In the genomic region with DNA sequence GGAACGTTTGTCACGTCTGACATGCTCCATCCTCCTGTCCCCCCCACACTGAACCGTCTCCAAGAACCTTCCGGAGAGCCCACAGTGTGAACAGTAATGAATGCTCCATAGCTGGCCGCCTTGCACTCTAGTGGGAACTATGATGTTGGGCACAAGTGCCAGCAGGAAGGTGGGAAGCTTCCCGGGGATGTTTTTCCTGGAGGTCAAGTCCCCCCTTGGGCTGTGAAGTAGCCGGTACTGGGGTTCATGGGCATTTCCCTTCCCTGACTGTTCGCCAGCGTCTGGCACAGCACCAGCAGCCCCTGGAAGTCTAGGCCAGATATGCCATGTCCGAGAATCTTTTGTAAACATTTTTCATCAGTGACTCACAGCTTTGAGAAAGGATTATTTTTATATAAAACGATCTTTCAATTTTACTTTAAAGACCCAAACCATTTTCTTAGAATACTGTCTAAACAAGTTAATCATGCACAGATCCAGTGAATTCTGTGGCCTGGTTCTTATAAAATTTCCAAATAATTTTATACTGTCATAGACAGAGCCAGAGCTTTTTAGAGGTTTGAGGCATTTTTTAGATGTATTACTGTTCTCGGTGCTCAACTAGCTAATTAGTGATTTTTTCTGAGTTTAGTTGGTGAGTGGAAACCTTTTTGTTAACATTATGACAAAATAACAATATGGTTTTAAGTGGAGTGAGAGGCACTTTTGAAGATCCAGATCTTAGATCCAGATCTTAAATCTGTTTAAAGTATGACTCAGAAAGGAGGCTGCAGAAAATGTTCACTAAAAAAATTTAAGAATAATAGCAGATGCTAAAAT, we compare ENCODE assay signal across 1 cellular context.
TF ChIP-seq lines count a peak whose summit lies in the region.

No MANE protein-coding gene starts in this region.

TF ChIP-seq in WTC11, 78 proteins besides CTCF, POLR2A, EP300 and RAD21 (continued from another document):
- TF ChIP-seq, protein P1, sequence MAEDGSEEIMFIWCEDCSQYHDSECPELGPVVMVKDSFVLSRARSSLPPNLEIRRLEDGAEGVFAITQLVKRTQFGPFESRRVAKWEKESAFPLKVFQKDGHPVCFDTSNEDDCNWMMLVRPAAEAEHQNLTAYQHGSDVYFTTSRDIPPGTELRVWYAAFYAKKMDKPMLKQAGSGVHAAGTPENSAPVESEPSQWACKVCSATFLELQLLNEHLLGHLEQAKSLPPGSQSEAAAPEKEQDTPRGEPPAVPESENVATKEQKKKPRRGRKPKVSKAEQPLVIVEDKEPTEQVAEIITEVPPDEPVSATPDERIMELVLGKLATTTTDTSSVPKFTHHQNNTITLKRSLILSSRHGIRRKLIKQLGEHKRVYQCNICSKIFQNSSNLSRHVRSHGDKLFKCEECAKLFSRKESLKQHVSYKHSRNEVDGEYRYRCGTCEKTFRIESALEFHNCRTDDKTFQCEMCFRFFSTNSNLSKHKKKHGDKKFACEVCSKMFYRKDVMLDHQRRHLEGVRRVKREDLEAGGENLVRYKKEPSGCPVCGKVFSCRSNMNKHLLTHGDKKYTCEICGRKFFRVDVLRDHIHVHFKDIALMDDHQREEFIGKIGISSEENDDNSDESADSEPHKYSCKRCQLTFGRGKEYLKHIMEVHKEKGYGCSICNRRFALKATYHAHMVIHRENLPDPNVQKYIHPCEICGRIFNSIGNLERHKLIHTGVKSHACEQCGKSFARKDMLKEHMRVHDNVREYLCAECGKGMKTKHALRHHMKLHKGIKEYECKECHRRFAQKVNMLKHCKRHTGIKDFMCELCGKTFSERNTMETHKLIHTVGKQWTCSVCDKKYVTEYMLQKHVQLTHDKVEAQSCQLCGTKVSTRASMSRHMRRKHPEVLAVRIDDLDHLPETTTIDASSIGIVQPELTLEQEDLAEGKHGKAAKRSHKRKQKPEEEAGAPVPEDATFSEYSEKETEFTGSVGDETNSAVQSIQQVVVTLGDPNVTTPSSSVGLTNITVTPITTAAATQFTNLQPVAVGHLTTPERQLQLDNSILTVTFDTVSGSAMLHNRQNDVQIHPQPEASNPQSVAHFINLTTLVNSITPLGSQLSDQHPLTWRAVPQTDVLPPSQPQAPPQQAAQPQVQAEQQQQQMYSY (CRISPR knock-in tag; IDR thresholded peaks at IDR 0.05): no peak
- TF ChIP-seq ZBTB21 (CRISPR knock-in tag; IDR thresholded peaks at IDR 0.05; ENCODE audit: borderline replicate concordance) (no peak), NR3C1 (CRISPR knock-in tag; conservative IDR thresholded peaks at IDR 0.05; ENCODE audit: low read depth) (no peak)
- TF ChIP-seq, protein P2, sequence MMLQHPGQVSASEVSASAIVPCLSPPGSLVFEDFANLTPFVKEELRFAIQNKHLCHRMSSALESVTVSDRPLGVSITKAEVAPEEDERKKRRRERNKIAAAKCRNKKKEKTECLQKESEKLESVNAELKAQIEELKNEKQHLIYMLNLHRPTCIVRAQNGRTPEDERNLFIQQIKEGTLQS (CRISPR knock-in tag; conservative IDR thresholded peaks at IDR 0.05): no peak
- TF ChIP-seq, protein P3, sequence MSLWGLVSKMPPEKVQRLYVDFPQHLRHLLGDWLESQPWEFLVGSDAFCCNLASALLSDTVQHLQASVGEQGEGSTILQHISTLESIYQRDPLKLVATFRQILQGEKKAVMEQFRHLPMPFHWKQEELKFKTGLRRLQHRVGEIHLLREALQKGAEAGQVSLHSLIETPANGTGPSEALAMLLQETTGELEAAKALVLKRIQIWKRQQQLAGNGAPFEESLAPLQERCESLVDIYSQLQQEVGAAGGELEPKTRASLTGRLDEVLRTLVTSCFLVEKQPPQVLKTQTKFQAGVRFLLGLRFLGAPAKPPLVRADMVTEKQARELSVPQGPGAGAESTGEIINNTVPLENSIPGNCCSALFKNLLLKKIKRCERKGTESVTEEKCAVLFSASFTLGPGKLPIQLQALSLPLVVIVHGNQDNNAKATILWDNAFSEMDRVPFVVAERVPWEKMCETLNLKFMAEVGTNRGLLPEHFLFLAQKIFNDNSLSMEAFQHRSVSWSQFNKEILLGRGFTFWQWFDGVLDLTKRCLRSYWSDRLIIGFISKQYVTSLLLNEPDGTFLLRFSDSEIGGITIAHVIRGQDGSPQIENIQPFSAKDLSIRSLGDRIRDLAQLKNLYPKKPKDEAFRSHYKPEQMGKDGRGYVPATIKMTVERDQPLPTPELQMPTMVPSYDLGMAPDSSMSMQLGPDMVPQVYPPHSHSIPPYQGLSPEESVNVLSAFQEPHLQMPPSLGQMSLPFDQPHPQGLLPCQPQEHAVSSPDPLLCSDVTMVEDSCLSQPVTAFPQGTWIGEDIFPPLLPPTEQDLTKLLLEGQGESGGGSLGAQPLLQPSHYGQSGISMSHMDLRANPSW (CRISPR knock-in tag; conservative IDR thresholded peaks at IDR 0.05; ENCODE audit: low read depth): no peak
